Comparison of ENCODE assay signal across 18 cellular contexts in the genomic region with DNA sequence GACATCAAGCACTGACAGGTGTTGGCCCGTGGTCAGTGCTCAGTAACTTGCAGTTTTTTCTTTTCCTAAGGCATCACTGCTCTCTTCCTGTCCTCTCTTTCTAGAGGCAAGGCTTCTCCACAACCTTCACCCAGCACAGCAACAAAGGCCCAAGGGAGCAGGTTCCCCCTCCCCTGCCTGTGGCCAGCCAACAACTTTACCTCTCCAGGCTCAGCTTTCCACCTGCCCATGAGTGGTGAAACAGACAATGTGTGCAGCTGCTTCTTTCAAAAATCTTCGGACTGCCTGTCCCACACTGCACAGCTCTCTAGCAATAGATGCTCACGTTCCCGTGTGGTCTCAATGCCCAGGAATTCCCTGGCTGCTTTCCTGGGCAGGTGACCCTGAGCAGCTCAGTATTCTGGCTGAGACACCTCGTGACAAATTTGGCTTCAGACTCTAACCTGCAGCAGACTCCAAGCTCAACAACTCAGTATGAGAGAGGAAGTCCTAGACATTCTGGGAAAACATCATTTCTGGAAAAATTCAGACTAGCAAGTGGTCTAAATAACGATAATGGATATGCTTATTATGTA. TPM values are rescaled to one million over a fixed set of nuclear protein-coding genes. Genes with fewer than 3 reads are reported as not detected.
DNase-seq lines count a peak whose midpoint lies in the region; ATAC-seq and TF ChIP-seq lines count a peak whose summit lies in the region.
"Had no signal": no experiment of that assay in that cellular context is flagged by ENCODE, and none has a peak within 500 bp of the region (broad histone marks: within the 10 kb centered on the region; RNA-seq: fewer than 3 reads in every experiment).

No MANE protein-coding gene starts in this region.

- POLR2A ChIA-PET in activated CD8-positive, alpha-beta T cell treated with anti-CD3 and anti-CD28 coated beads, Interleukin-2, amount 10 ng/mL, durations not matched to agents 7 days and 5 days (lab: Charles Lee): no interaction called here
- POLR2A ChIA-PET in activated CD8-positive, alpha-beta T cell treated with anti-CD3 and anti-CD28 coated beads for 36 hours (lab: Charles Lee): no interaction called here

- no peak overlapping the region for H2AFZ ChIP-seq in mammary epithelial cell (ENCODE audit: low read depth, low read length)
- H2AFZ ChIP-seq: GM23338, PC-9 had no signal

- H3K4me1 Mint-ChIP-seq in activated CD8-positive, alpha-beta T cell treated with anti-CD3 and anti-CD28 coated beads, Interleukin-2, amount 10 ng/mL, durations not matched to agents 7 days and 5 days (ENCODE audit: low read depth): peaks cover 29% of the 10 kb centered on the region
- peaks cover 7% of the 10 kb centered on the region for H3K4me1 Mint-ChIP-seq in activated CD8-positive, alpha-beta T cell treated with anti-CD3 and anti-CD28 coated beads for 36 hours (ENCODE audit: low read depth)

- DNase-seq in activated CD8-positive, alpha-beta T cell treated with anti-CD3 and anti-CD28 coated beads, Interleukin-2, amount 10 ng/mL, durations not matched to agents 7 days and 5 days: no peak
- DNase-seq in activated CD8-positive, alpha-beta T cell treated with anti-CD3 and anti-CD28 coated beads for 36 hours: no peak
- DNase-seq in RPMI8226 (peak; percentile 18), kidney tubule cell (ENCODE audit: low spot score) (peak; percentile 49), stomach (peak; percentile 63), mammary epithelial cell (no peak)
- DNase-seq: C1 segment of cervical spinal cord, GDM1, NCI-H187, NCI-H510A treated with DMSO at 0.1 percent for 48 hours, PC-9 had no signal

- H3K9me3 Mint-ChIP-seq in activated CD8-positive, alpha-beta T cell treated with anti-CD3 and anti-CD28 coated beads, Interleukin-2, amount 10 ng/mL, durations not matched to agents 7 days and 5 days (ENCODE audit: insufficient read depth): no peaks in the 10 kb centered on the region
- no peaks in the 10 kb centered on the region for H3K9me3 Mint-ChIP-seq in activated CD8-positive, alpha-beta T cell treated with anti-CD3 and anti-CD28 coated beads for 36 hours
- H3K9me3 Mint-ChIP-seq: GM23338 had no signal

- no peak for TF ChIP-seq POLR2A in stomach (IDR thresholded peaks at IDR 0.05)

- no peak overlapping the region for H3K9ac ChIP-seq in mammary epithelial cell (ENCODE audit: insufficient read depth, low read length)

- H3K4me3 ChIP-seq in stomach (no peak overlapping the region), mammary epithelial cell (replicated peaks in 1 of 3; ENCODE audit: insufficient read depth in 1 of 3, low read depth in 2 of 3, low read length in 3 of 3) (no peak overlapping the region)
- H3K4me3 ChIP-seq: GM12878, GM23338, PC-9 had no signal

- intact Hi-C loops in activated CD8-positive, alpha-beta T cell treated with anti-CD3 and anti-CD28 coated beads for 36 hours (cut with micrococcal nuclease): no loop called here
- intact Hi-C loops in stomach (cut with DNase I; ENCODE audit: low total_unique reads): no loop called here
- intact Hi-C loops in mammary epithelial cell (cut with micrococcal nuclease): no loop called here

- H4K20me1 ChIP-seq in mammary epithelial cell (ENCODE audit: insufficient read depth, low read length): no peaks in the 10 kb centered on the region

- H3K79me2 ChIP-seq in mammary epithelial cell (ENCODE audit: insufficient read depth, low read length): no peaks in the 10 kb centered on the region

- TF ChIP-seq CTCF in activated CD8-positive, alpha-beta T cell treated with anti-CD3 and anti-CD28 coated beads for 36 hours (IDR thresholded peaks at IDR 0.05): no peak
- no peak for TF ChIP-seq CTCF in stomach (IDR thresholded peaks at IDR 0.05)
- no peak for TF ChIP-seq CTCF in mammary epithelial cell (conservative IDR thresholded peaks at IDR 0.05 in 1 of 2, IDR thresholded peaks at IDR 0.05 in 1 of 2; ENCODE audit: extremely low read depth in 1 of 2, insufficient read depth in 1 of 2, low read depth in 1 of 2, low read length in 2 of 2)

- in situ Hi-C loops in mammary epithelial cell (cut with MboI; ENCODE audit: low sequenced_read_pairs in 2 of 2): no loop called here

- TF ChIP-seq EP300 in stomach (IDR thresholded peaks at IDR 0.05): no peak

- CTCF ChIA-PET in activated CD8-positive, alpha-beta T cell treated with anti-CD3 and anti-CD28 coated beads, Interleukin-2, amount 10 ng/mL, durations not matched to agents 7 days and 5 days (lab: Charles Lee): interaction anchor here (1.1 to 2.2 kb wide), 3 partner anchors 14 to 25 kb away, joined by 3 to 7 read pairs (median 6); no protein-coding TSS in a partner anchor
- CTCF ChIA-PET in activated CD8-positive, alpha-beta T cell treated with anti-CD3 and anti-CD28 coated beads for 36 hours (lab: Charles Lee): no interaction called here
- CTCF ChIA-PET in mammary epithelial cell (lab: Charles Lee; ENCODE audit: low non-redundant PET): no interaction called here

- H3K27ac ChIP-seq in stomach (no peak overlapping the region), mammary epithelial cell (ENCODE audit: insufficient read depth, low read depth, low read length) (no peak overlapping the region)
- H3K27ac ChIP-seq: PC-9 had no signal

- peak overlapping the region; percentile 53 for H3K27ac Mint-ChIP-seq in activated CD8-positive, alpha-beta T cell treated with anti-CD3 and anti-CD28 coated beads, Interleukin-2, amount 10 ng/mL, durations not matched to agents 7 days and 5 days
- H3K27ac Mint-ChIP-seq in activated CD8-positive, alpha-beta T cell treated with anti-CD3 and anti-CD28 coated beads for 36 hours: no peak overlapping the region
- H3K27ac Mint-ChIP-seq: GM23338 had no signal

- H3K27me3 Mint-ChIP-seq in activated CD8-positive, alpha-beta T cell treated with anti-CD3 and anti-CD28 coated beads, Interleukin-2, amount 10 ng/mL, durations not matched to agents 7 days and 5 days (ENCODE audit: low read depth): peaks cover 15% of the 10 kb centered on the region
- H3K27me3 Mint-ChIP-seq in activated CD8-positive, alpha-beta T cell treated with anti-CD3 and anti-CD28 coated beads for 36 hours: peaks cover 26% of the 10 kb centered on the region

- ATAC-seq in activated CD8-positive, alpha-beta T cell treated with anti-CD3 and anti-CD28 coated beads, Interleukin-2, amount 10 ng/mL, durations not matched to agents 7 days and 5 days: no peak
- ATAC-seq in activated CD8-positive, alpha-beta T cell treated with anti-CD3 and anti-CD28 coated beads for 36 hours: no peak
- ATAC-seq in HG03354 (IDR thresholded peaks at IDR 0.05; ENCODE audit: poor library complexity, severe bottlenecking, unreplicated experiment): no peak
- no peak for ATAC-seq in HG03460 (IDR thresholded peaks at IDR 0.05; ENCODE audit: unreplicated experiment)
- ATAC-seq: GM12878, GM23338, HepG2 had no signal

- no TSS peak for BruUV-seq in mammary epithelial cell (replicated peaks; lab: Mats Ljungman, UMichigan)

- WGBS in stomach, 5 donors: 38 to 61% (median 43%) methylated on average over 6 of the region's 6 CpGs
- WGBS in mammary epithelial cell (ENCODE audit: low coverage, missing lambda C conversion rate): 19% methylated on average over 4 of the region's 6 CpGs

- dilution Hi-C loops in mammary epithelial cell (cut with HindIII; ENCODE audit: low sequenced_read_pairs): no loop called here

- H3K4me2 ChIP-seq in mammary epithelial cell (ENCODE audit: insufficient read depth, low read depth, low read length): no peak overlapping the region
- H3K4me2 ChIP-seq: GM23338, PC-9 had no signal

- no peaks in the 10 kb centered on the region for H3K36me3 Mint-ChIP-seq in activated CD8-positive, alpha-beta T cell treated with anti-CD3 and anti-CD28 coated beads, Interleukin-2, amount 10 ng/mL, durations not matched to agents 7 days and 5 days (ENCODE audit: low read depth)
- H3K36me3 Mint-ChIP-seq in activated CD8-positive, alpha-beta T cell treated with anti-CD3 and anti-CD28 coated beads for 36 hours (ENCODE audit: low read depth): no peaks in the 10 kb centered on the region

- no peak overlapping the region for H3K4me3 Mint-ChIP-seq in activated CD8-positive, alpha-beta T cell treated with anti-CD3 and anti-CD28 coated beads, Interleukin-2, amount 10 ng/mL, durations not matched to agents 7 days and 5 days
- no peak overlapping the region for H3K4me3 Mint-ChIP-seq in activated CD8-positive, alpha-beta T cell treated with anti-CD3 and anti-CD28 coated beads for 36 hours
- H3K4me3 Mint-ChIP-seq: GM23338 had no signal

- H3K27me3 ChIP-seq in stomach (peaks cover 0 to 6% (median 0%) of the 10 kb centered on the region in 3 donors), mammary epithelial cell (ENCODE audit: insufficient read depth, low read length) (no peaks in the 10 kb centered on the region)

- H3K9me3 ChIP-seq in stomach (no peaks in the 10 kb centered on the region), mammary epithelial cell (replicated peaks; ENCODE audit: insufficient read depth, low read length) (no peaks in the 10 kb centered on the region)

- H3K4me1 ChIP-seq in stomach (peaks cover 10 to 19% (median 17%) of the 10 kb centered on the region in 4 donors), mammary epithelial cell (ENCODE audit: insufficient read depth, low read length) (peaks cover 3% of the 10 kb centered on the region)

- no peaks in the 10 kb centered on the region for H3K36me3 ChIP-seq in stomach
- no peaks in the 10 kb centered on the region for H3K36me3 ChIP-seq in mammary epithelial cell (ENCODE audit: insufficient read depth, low read length)

RNA-seq across cellular contexts. Expression of a gene that starts 28.9 kb away (rescaled TPM):
- total RNA-seq in activated CD8-positive, alpha-beta T cell treated with anti-CD3 and anti-CD28 coated beads, Interleukin-2, amount 10 ng/mL, durations not matched to agents 7 days and 5 days: not detected
- total RNA-seq in activated CD8-positive, alpha-beta T cell treated with anti-CD3 and anti-CD28 coated beads for 36 hours: not detected
- total RNA-seq in stomach (10 to 100 TPM in 1 of 5 donors, 1 to 10 TPM in 1, not detected in 3; 1.3 to 30.4 TPM), mammary epithelial cell (not detected)
- polyA plus RNA-seq in stomach (under 1 TPM in 1 of 3 donors, not detected in 2; 0.13 TPM), mammary epithelial cell (not detected)
- not detected for polyA minus RNA-seq in mammary epithelial cell
- total RNA-seq: A172, GM12878, GM23338, PC-9, SK-MEL-5 had no signal
- polyA plus RNA-seq: GM23338, HepG2 had no signal

Comparison
In these comparisons a context has a peak if more than half of its experiments do, and no peak if none do; other contexts are left out.
1. DNase-seq: peak in RPMI8226 (single experiment), kidney tubule cell (single experiment) and stomach (single experiment); none in activated CD8-positive, alpha-beta T cell treated with anti-CD3 and anti-CD28 coated beads, Interleukin-2, amount 10 ng/mL, durations not matched to agents 7 days and 5 days (single experiment), activated CD8-positive, alpha-beta T cell treated with anti-CD3 and anti-CD28 coated beads for 36 hours (single experiment) and mammary epithelial cell (single experiment).